ENCODE assay signal across 33 cellular contexts in genomic region chr11:2858995-2859705, GRCh38.
"Had no signal": no experiment of that assay in that cellular context is flagged by ENCODE, and none has a peak within 500 bp of the region (broad histone marks: within the 10 kb centered on the region; RNA-seq: fewer than 3 reads in every experiment).

No MANE protein-coding gene starts in this region.

- H3K4me3 ChIP-seq: cardiac muscle cell, Peyer's patch, SJSA1 had no signal

- FAIRE-seq: TTC549 had no signal

- H3K4me1 ChIP-seq: SJSA1 had no signal

- H3K9me3 ChIP-seq: Peyer's patch, SJSA1, SK-N-SH had no signal

- H3K4me2 ChIP-seq: SK-N-SH had no signal

- H3K27ac ChIP-seq: brain microvascular endothelial cell, cardiac muscle cell, Peyer's patch, SJSA1 had no signal

- ATAC-seq: activated CD4-positive, alpha-beta T cell treated with anti-CD3 and anti-CD28 coated beads for 36 hours; activated CD4-positive, CD25-positive, alpha-beta regulatory T cell treated with anti-CD3 and anti-CD28 coated beads, Interleukin-2, amount 50 U/mL, for 24 hours; activated T-cell treated with anti-CD3 and anti-CD28 coated beads, Interleukin-2, amount 50 U/mL, for 72 hours; activated T-helper 17 cell treated with anti-CD3 and anti-CD28 coated beads, Interleukin-2, amount 50 U/mL, for 72 hours; PC-3; WTC11 had no signal

- DNase-seq: activated CD4-positive, alpha-beta memory T cell treated with anti-CD3 and anti-CD28 coated beads, Interleukin-2, amount 10 ng/mL, durations not matched to agents 7 days and 5 days; activated CD4-positive, alpha-beta T cell treated with anti-CD3 and anti-CD28 coated beads for 36 hours; activated effector memory CD4-positive, alpha-beta T cell treated with anti-CD3 and anti-CD28 coated beads, Interleukin-2, amount 50 U/mL, for 16 hours; activated naive CD4-positive, alpha-beta T cell; activated naive CD4-positive, alpha-beta T cell treated with anti-CD3 and anti-CD28 coated beads, Interleukin-2, amount 50 U/mL, for 16 hours; activated naive CD8-positive, alpha-beta T cell treated with anti-CD3 and anti-CD28 coated beads for 36 hours; activated T-cell treated with anti-CD3 and anti-CD28 coated beads, Interleukin-2, amount 50 U/mL, for 1 hour; activated T-cell treated with anti-CD3 and anti-CD28 coated beads, Interleukin-2, amount 50 U/mL, for 72 hours; amniotic stem cell; aorta; brain microvascular endothelial cell; Kasumi-1; MM.1S; MV-4-11; NCI-H1092; NCI-H1436 treated with DMSO at 0.1 percent for 48 hours; NCI-H1694 treated with DMSO at 0.1 percent for 48 hours; NCI-H2029; NCI-H510A; NCI-H526; NCI-H748 treated with DMSO at 0.1 percent for 48 hours; NK-92 treated with Interleukin-12 subunit alpha and Interleukin-12 subunit beta, amount 100 ng/mL, for 24 hours; PC-3; RPMI8226; SHP77 treated with DMSO at 0.1 percent for 48 hours; SK-N-SH had no signal

- H3K36me3 ChIP-seq: brain microvascular endothelial cell, cardiac muscle cell, Peyer's patch, SJSA1 had no signal

- H3K9ac ChIP-seq: SK-N-SH had no signal
